In the genomic region with DNA sequence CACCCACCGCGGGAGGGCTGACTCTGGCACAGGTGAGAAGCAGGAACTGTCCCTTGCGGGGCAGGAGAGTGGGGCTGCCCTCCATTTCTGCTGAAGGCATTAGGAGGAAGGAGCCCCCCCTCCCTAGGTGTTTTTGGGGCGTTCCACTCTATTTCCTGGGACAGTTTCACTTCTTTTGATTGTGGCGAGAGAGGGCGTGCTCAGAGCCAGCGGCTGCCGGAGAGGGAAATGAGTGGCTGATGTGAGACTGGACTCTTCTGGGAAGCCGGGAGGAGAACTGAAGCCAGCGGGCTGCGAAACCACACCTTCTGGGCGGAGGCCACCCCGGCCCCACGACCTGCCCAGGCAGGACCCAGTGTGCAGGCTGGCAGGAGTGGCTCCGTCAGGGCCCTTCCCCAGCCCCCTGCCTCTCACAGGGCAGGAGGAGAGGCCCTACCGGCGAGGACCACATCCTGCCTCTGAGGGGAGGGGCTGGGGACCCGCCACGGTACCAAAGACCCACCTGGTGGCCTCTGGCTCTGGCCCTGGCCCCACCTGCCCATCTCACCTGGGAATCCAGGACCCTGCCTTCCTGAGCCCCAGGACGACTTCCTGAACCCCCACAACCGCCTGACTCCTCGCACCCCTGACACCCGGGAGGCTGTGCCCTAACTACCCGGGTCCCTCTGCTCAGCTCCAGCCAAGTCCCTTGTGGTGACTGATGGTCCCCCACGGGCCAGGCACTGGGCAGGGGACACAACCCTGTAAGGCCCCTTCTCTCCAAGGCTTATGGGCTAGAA, we compare ENCODE assay signal across 7 cellular contexts. TPM values are rescaled to one million over a fixed set of nuclear protein-coding genes. Genes with fewer than 3 reads are reported as not detected.
A peak's percentile ranks its signal among the peaks of the same experiment; 100 is the strongest.
DNase-seq lines count a peak whose midpoint lies in the region; ATAC-seq lines count a peak whose summit lies in the region.

No MANE protein-coding gene starts in this region.

- no peaks in the 10 kb centered on the region for H3K27me3 Mint-ChIP-seq in activated naive CD8-positive, alpha-beta T cell treated with anti-CD3 and anti-CD28 coated beads, Interleukin-2, amount 10 ng/mL, durations not matched to agents 7 days and 5 days

- POLR2A ChIA-PET in activated naive CD8-positive, alpha-beta T cell treated with anti-CD3 and anti-CD28 coated beads, Interleukin-2, amount 10 ng/mL, durations not matched to agents 7 days and 5 days (lab: Charles Lee): interaction anchor here (0.8 to 2.6 kb wide), 8 partner anchors 11 to 33 kb away, joined by 3 to 19 read pairs (median 6); a partner anchor contains a TSS

- peaks cover 34% of the 10 kb centered on the region for H3K4me1 Mint-ChIP-seq in activated naive CD8-positive, alpha-beta T cell treated with anti-CD3 and anti-CD28 coated beads, Interleukin-2, amount 10 ng/mL, durations not matched to agents 7 days and 5 days

- peak; percentile 71 for DNase-seq in SW480 (ENCODE audit: low spot score)
- DNase-seq in activated naive CD8-positive, alpha-beta T cell treated with anti-CD3 and anti-CD28 coated beads, Interleukin-2, amount 10 ng/mL, durations not matched to agents 7 days and 5 days: peak; percentile 84
- DNase-seq in kidney tubule cell (ENCODE audit: low spot score): peak; percentile 90
- DNase-seq in stimulated activated CD4-positive, alpha-beta T cell treated with anti-CD3 and anti-CD28 coated beads, Interleukin-4, amount 100 ng/mL, for 1 hour: peak; percentile 56
- DNase-seq in NCI-H1417 treated with DMSO at 0.1 percent for 48 hours (lab: John Stamatoyannopoulos, UW): no peak

- ATAC-seq in GM19023 (IDR thresholded peaks at IDR 0.05; ENCODE audit: unreplicated experiment) (peak; percentile 49), HG03095 (IDR thresholded peaks at IDR 0.05; ENCODE audit: unreplicated experiment) (peak; percentile 50)
- peak; percentile 79 for ATAC-seq in activated naive CD8-positive, alpha-beta T cell treated with anti-CD3 and anti-CD28 coated beads, Interleukin-2, amount 10 ng/mL, durations not matched to agents 7 days and 5 days (ENCODE audit: low read depth)

- peak overlapping the region; percentile 78 for H3K4me3 Mint-ChIP-seq in activated naive CD8-positive, alpha-beta T cell treated with anti-CD3 and anti-CD28 coated beads, Interleukin-2, amount 10 ng/mL, durations not matched to agents 7 days and 5 days

- H3K36me3 Mint-ChIP-seq in activated naive CD8-positive, alpha-beta T cell treated with anti-CD3 and anti-CD28 coated beads, Interleukin-2, amount 10 ng/mL, durations not matched to agents 7 days and 5 days: peaks cover 9% of the 10 kb centered on the region

- H3K27ac Mint-ChIP-seq in activated naive CD8-positive, alpha-beta T cell treated with anti-CD3 and anti-CD28 coated beads, Interleukin-2, amount 10 ng/mL, durations not matched to agents 7 days and 5 days: peak overlapping the region; percentile 98

- H3K9me3 Mint-ChIP-seq in activated naive CD8-positive, alpha-beta T cell treated with anti-CD3 and anti-CD28 coated beads, Interleukin-2, amount 10 ng/mL, durations not matched to agents 7 days and 5 days: no peaks in the 10 kb centered on the region

RNA-seq across cellular contexts. Expression of a gene that starts 25.9 kb away (rescaled TPM):
- total RNA-seq in activated naive CD8-positive, alpha-beta T cell treated with anti-CD3 and anti-CD28 coated beads, Interleukin-2, amount 10 ng/mL, durations not matched to agents 7 days and 5 days: 10 to 100 TPM; 23.7 to 26.2 TPM

RNA-seq across cellular contexts. Expression of a gene that starts 30.7 kb away (rescaled TPM):
- total RNA-seq in activated naive CD8-positive, alpha-beta T cell treated with anti-CD3 and anti-CD28 coated beads, Interleukin-2, amount 10 ng/mL, durations not matched to agents 7 days and 5 days: 1 to 10 TPM; 8.4 to 8.8 TPM

RNA-seq across cellular contexts. Expression of a gene that starts 31.0 kb away (rescaled TPM):
- 10 to 100 TPM; 54.6 to 56.8 TPM for total RNA-seq in activated naive CD8-positive, alpha-beta T cell treated with anti-CD3 and anti-CD28 coated beads, Interleukin-2, amount 10 ng/mL, durations not matched to agents 7 days and 5 days

RNA-seq across cellular contexts. Expression of a gene that starts 33.1 kb away (rescaled TPM):
- total RNA-seq in activated naive CD8-positive, alpha-beta T cell treated with anti-CD3 and anti-CD28 coated beads, Interleukin-2, amount 10 ng/mL, durations not matched to agents 7 days and 5 days: 10 to 100 TPM; 77.0 to 79.1 TPM
